1 cellular context compared by ENCODE assay signal in the genomic region with DNA sequence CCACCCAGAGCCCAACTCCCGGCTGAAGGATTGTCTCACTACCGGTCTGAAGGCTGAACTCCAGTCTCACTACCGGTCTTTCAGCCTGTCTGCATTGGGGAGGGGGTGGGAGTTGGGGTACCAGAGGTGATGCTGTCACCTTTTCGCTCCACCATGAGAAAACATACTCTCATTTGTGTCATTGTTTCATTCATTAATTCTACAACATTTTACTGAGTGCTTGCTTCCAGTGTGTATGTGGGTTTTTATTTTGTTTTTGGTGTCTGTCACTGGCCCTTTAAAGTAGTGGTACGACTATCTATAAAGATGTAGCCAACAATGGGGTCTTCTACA.
TF ChIP-seq lines count a peak whose summit lies in the region.

No MANE protein-coding gene starts in this region.

TF ChIP-seq in endothelial cell of umbilical vein, 7 proteins besides CTCF, POLR2A, EP300 and RAD21:
- no peak for TF ChIP-seq POLR2AphosphoS5 (IDR thresholded peaks at IDR 0.05; ENCODE audit: insufficient read depth, low read depth, low read length)
- no peak for TF ChIP-seq MYC (IDR thresholded peaks at IDR 0.05; ENCODE audit: low read depth, low read length)
- TF ChIP-seq FOS (IDR thresholded peaks at IDR 0.05; ENCODE audit: borderline replicate concordance, insufficient read depth, low read length), result no peak
- no peak for TF ChIP-seq JUN (IDR thresholded peaks at IDR 0.05; ENCODE audit: borderline replicate concordance, insufficient read depth, insufficient read length, low read depth)
